9 cellular contexts compared by ENCODE assay signal in the genomic region with DNA sequence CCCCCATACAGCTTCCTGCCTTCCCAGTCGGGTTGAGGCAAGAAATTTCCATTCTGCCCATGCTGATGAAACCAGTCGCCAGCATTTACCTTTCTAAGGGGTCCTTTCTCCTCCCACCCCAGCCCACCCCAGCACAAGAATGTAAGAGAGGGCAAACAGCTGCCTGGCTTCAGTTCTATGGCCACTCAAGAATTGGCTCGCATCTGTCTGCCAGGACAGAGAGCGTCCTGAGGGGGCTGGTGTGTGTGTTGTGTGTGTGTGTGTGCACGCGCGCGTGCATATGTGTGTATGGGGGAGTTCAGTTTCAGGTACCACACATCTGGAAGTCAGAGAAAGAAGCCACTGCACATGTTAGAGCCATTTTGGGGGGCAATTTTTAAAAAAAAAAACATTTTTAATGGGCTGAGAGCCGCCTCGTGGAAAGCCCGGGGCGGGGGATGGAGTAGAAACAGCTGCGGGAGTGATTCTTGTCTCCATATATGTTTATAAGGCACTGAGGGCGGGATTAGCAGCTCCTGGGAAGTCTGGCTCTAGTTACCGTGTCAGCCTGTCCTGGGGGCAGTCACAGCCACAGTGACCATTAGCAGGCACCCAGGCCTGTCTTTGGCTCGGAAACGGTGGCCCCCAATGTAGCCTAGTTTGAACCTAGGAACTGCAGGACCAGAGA. TPM values are rescaled to one million over a fixed set of nuclear protein-coding genes. Genes with fewer than 3 reads are reported as not detected.
A peak's percentile ranks its signal among the peaks of the same experiment; 100 is the strongest.
DNase-seq lines count a peak whose midpoint lies in the region; ATAC-seq, FAIRE-seq and TF ChIP-seq lines count a peak whose summit lies in the region.
"Had no signal": no experiment of that assay in that cellular context is flagged by ENCODE, and none has a peak within 500 bp of the region (broad histone marks: within the 10 kb centered on the region; RNA-seq: fewer than 3 reads in every experiment).

A gene (plus strand): TSS at position 561 of the 667 bp plus-strand sequence. CDS start 2,124 bp downstream, outside the sequence.

- peak within 1 kb of the TSS; percentile 68 for H3K4me3 ChIP-seq in BLaER1
- H3K4me3 ChIP-seq in Jurkat, Clone E6-1 (ENCODE audit: low read length) = peak within 1 kb of the TSS; percentile 38
- H3K4me3 ChIP-seq in H1 (ENCODE audit: extremely low read depth in 1 of 4, insufficient read depth in 2 of 4, low read depth in 3 of 4, low read length in 4 of 4) = peak within 1 kb of the TSS; percentile 20 to 65 (median 42)
- peak within 1 kb of the TSS; percentile 18 to 61 for H3K4me3 ChIP-seq in neuronal stem cell (ENCODE audit: low read length in 2 of 2)

- H4K91ac ChIP-seq in H1 (replicated peaks; ENCODE audit: insufficient read length, low read length) = peak within 1 kb of the TSS; percentile 72
- no peak within 1 kb of the TSS for H4K91ac ChIP-seq in neuronal stem cell (ENCODE audit: low read depth, low read length, poor library complexity)

- peak within 1 kb of the TSS; percentile 48; the same call in 1 of the 2 replicates for H2BK20ac ChIP-seq in H1 (ENCODE audit: low read length)

- H3K9ac ChIP-seq in BLaER1 = no peak within 1 kb of the TSS; the same call in 1 of the 2 replicates
- H3K9ac ChIP-seq in H1 (replicated peaks in 1 of 4; ENCODE audit: extremely low read depth in 1 of 4, low read depth in 3 of 4, low read length in 3 of 4) = no peak within 1 kb of the TSS
- peak within 1 kb of the TSS; percentile 60 for H3K9ac ChIP-seq in neuronal stem cell (ENCODE audit: low read depth, low read length, poor library complexity)

- H3K23ac ChIP-seq in H1 (ENCODE audit: insufficient read length) (no peak within 1 kb of the TSS), neuronal stem cell (ENCODE audit: low read depth, low read length, poor library complexity) (peak within 1 kb of the TSS; percentile 26)

- H3K36me3 ChIP-seq in BLaER1 (no peaks in the 10 kb centered on the region), H1 (ENCODE audit: control insufficient read depth in 2 of 4, insufficient read depth in 4 of 4, low read length in 3 of 4) (no peaks in the 10 kb centered on the region), neuronal stem cell (replicated peaks in 1 of 2; ENCODE audit: control insufficient read depth in 2 of 2, insufficient read depth in 2 of 2, low read length in 2 of 2) (peaks cover 0 to 22% of the 10 kb centered on the region in 2 donors)

- 0 out of 2 replicates have a peak within 1 kb of the TSS, but pooled peaks have one; percentile 8 for H4K8ac ChIP-seq in H1 (ENCODE audit: extremely low read depth, insufficient read depth, low read length)
- H4K8ac ChIP-seq in neuronal stem cell (ENCODE audit: low read depth, low read length) = no peak within 1 kb of the TSS

- no peak for FAIRE-seq in H1 (lab: Jason Lieb, UNC)
- FAIRE-seq: endometrium had no signal

- 9% methylated on average over 17 of the region's 17 CpGs; no CpG with 5 or more reads in 1 of the 2 experiments for WGBS in H1 (ENCODE audit: extremely low coverage in 1 of 2, insufficient coverage in 1 of 2, insufficient read length in 1 of 2, insufficient replicate concordance in 2 of 2, low coverage in 1 of 2, low lambda C conversion rate in 2 of 2, missing lambda C conversion rate in 1 of 2), 2 experiments
- no CpG with 5 or more reads among the region's 17 CpGs for WGBS in neuronal stem cell (ENCODE audit: extremely low coverage in 2 of 2, insufficient read length in 2 of 2, insufficient replicate concordance in 1 of 2), 2 donors

- H3K18ac ChIP-seq in H1 (ENCODE audit: extremely low read depth, low read length) (no peak within 1 kb of the TSS; the same call in none of the 2 replicates), neuronal stem cell (ENCODE audit: low read length) (peak within 1 kb of the TSS; percentile 86)

- TF ChIP-seq CTCF in H1 (IDR thresholded peaks at IDR 0.05; ENCODE audit: control extremely low read depth in 1 of 3, insufficient read depth in 1 of 3, low read depth in 1 of 3, low read length in 3 of 3) = no peak
- no peak for TF ChIP-seq CTCF in GM10248 (IDR thresholded peaks at IDR 0.05; ENCODE audit: control extremely low read depth, extremely low read depth, low read depth, missing control alignments)
- no peak for TF ChIP-seq CTCF in RWPE1 (conservative IDR thresholded peaks at IDR 0.05; ENCODE audit: low read depth)

- no peak within 1 kb of the TSS for H2AFZ ChIP-seq in H1 (ENCODE audit: low read length)
- peak within 1 kb of the TSS; percentile 80 for H2AFZ ChIP-seq in neuronal stem cell (ENCODE audit: low read length)

- TF ChIP-seq RAD21 in H1 (IDR thresholded peaks at IDR 0.05 in 1 of 2, conservative IDR thresholded peaks at IDR 0.05 in 1 of 2; ENCODE audit: low read depth in 2 of 2, low read length in 2 of 2) = no peak

- no peaks in the 10 kb centered on the region for H3K79me2 ChIP-seq in H1 (ENCODE audit: control insufficient read depth in 1 of 2, insufficient read depth in 2 of 2, low read length in 2 of 2)

- H2BK15ac ChIP-seq in H1 (ENCODE audit: low read length) (0 out of 2 replicates have a peak within 1 kb of the TSS, but pooled peaks have one; percentile 46), neuronal stem cell (ENCODE audit: low read length) (no peak within 1 kb of the TSS)

- peaks cover 67% of the 10 kb centered on the region for H3K27me3 ChIP-seq in BLaER1
- H3K27me3 ChIP-seq in H1 (replicated peaks in 1 of 4; ENCODE audit: control insufficient read depth in 3 of 4, extremely low read depth in 1 of 4, insufficient read depth in 3 of 4, low read length in 3 of 4) = peaks cover 34 to 69% (median 66%) of the 10 kb centered on the region in 4 experiments
- H3K27me3 ChIP-seq in neuronal stem cell (ENCODE audit: control insufficient read depth in 3 of 3, insufficient read depth in 3 of 3, low read depth in 1 of 3, low read length in 3 of 3) = peaks cover 0 to 76% (median 25%) of the 10 kb centered on the region in 3 experiments

- no peaks in the 10 kb centered on the region for H3K79me1 ChIP-seq in H1 (ENCODE audit: low read depth, low read length)
- no peaks in the 10 kb centered on the region for H3K79me1 ChIP-seq in neuronal stem cell (ENCODE audit: low read depth, low read length)

- ATAC-seq in HG03139 (IDR thresholded peaks at IDR 0.05; ENCODE audit: unreplicated experiment) = no peak

- no peak within 1 kb of the TSS for H2BK120ac ChIP-seq in H1 (replicated peaks; ENCODE audit: low read depth, low read length)
- no peak within 1 kb of the TSS for H2BK120ac ChIP-seq in neuronal stem cell (ENCODE audit: low read depth, low read length)

- no peak for DNase-seq in Jurkat, Clone E6-1 (ENCODE audit: low read depth, low spot score)
- DNase-seq in H1 (ENCODE audit: low read depth in 1 of 2, low spot score in 2 of 2) = no peak
- no peak for DNase-seq in neuronal stem cell (ENCODE audit: low spot score)
- DNase-seq in NCI-H1105 (lab: John Stamatoyannopoulos, UW) = no peak
- no peak for DNase-seq in GM10248 (ENCODE audit: extremely low spot score)
- no peak for DNase-seq in RWPE1 (ENCODE audit: low spot score)

- no peak within 1 kb of the TSS for H4K5ac ChIP-seq in H1 (ENCODE audit: insufficient read length, low read depth, low read length)

- TF ChIP-seq EP300 in H1 (IDR thresholded peaks at IDR 0.05; ENCODE audit: borderline replicate concordance in 1 of 2, low read depth in 2 of 2, low read length in 2 of 2) = no peak

- H3K4ac ChIP-seq in H1 (replicated peaks; ENCODE audit: insufficient read length, low read depth, low read length) (no peak within 1 kb of the TSS), neuronal stem cell (ENCODE audit: low read length) (no peak within 1 kb of the TSS)

- peak within 1 kb of the TSS; percentile 98 for H3K4me2 ChIP-seq in BLaER1
- H3K4me2 ChIP-seq in H1 (ENCODE audit: insufficient read depth in 1 of 2, low read depth in 2 of 2, low read length in 2 of 2) = peak within 1 kb of the TSS; percentile 92 to 95
- H3K4me2 ChIP-seq in neuronal stem cell (ENCODE audit: insufficient read depth, low read length, poor library complexity, severe bottlenecking) = peak within 1 kb of the TSS; percentile 78

- H4K20me1 ChIP-seq in BLaER1 = peaks cover 29% of the 10 kb centered on the region
- H4K20me1 ChIP-seq in H1 (replicated peaks in 1 of 2; ENCODE audit: control insufficient read depth in 1 of 2, insufficient read depth in 2 of 2, low read length in 2 of 2) = peaks cover 0 to 4% of the 10 kb centered on the region in 2 experiments

- H3K56ac ChIP-seq in H1 (replicated peaks; ENCODE audit: insufficient read length, low read depth, low read length) = no peak within 1 kb of the TSS

- H3K9me3 ChIP-seq in BLaER1 (no peaks in the 10 kb centered on the region), H1 (ENCODE audit: insufficient read depth in 2 of 2, low read depth in 1 of 2, low read length in 1 of 2) (no peaks in the 10 kb centered on the region), neuronal stem cell (replicated peaks in 1 of 2; ENCODE audit: control insufficient read depth in 2 of 2, insufficient read depth in 1 of 2, low read depth in 1 of 2, low read length in 2 of 2) (no peaks in the 10 kb centered on the region)

- H3K4me1 ChIP-seq in BLaER1 (peaks cover 24% of the 10 kb centered on the region), H1 (replicated peaks in 1 of 4; ENCODE audit: control insufficient read depth in 3 of 4, insufficient read depth in 4 of 4, low read length in 3 of 4) (peaks cover 8 to 32% (median 18%) of the 10 kb centered on the region in 4 experiments), neuronal stem cell (ENCODE audit: control insufficient read depth in 2 of 2, insufficient read depth in 1 of 2, low read depth in 1 of 2, low read length in 2 of 2) (peaks cover 19 to 31% of the 10 kb centered on the region in 2 donors)

- H2BK5ac ChIP-seq in H1 (ENCODE audit: low read depth, low read length) (no peak within 1 kb of the TSS), neuronal stem cell (ENCODE audit: low read length) (no peak within 1 kb of the TSS)

- H3K14ac ChIP-seq in H1 (ENCODE audit: insufficient read length) (no peak within 1 kb of the TSS), neuronal stem cell (ENCODE audit: low read length) (peak within 1 kb of the TSS; percentile 33)

- peaks cover 8% of the 10 kb centered on the region; the same call in 1 of the 2 replicates for H3K23me2 ChIP-seq in H1 (ENCODE audit: low read depth, low read length)

- TF ChIP-seq POLR2A in H1 (IDR thresholded peaks at IDR 0.05; ENCODE audit: control extremely low read depth in 1 of 2, low read depth in 2 of 2, low read length in 2 of 2) = no peak

- H2AK5ac ChIP-seq in H1 (ENCODE audit: low read depth, low read length) = no peak within 1 kb of the TSS
- H2AK5ac ChIP-seq in neuronal stem cell (ENCODE audit: low read depth, low read length) = peak within 1 kb of the TSS; percentile 26

- POLR2A ChIA-PET in H1 (lab: Charles Lee; ENCODE audit: partially characterized antibody) = interaction anchor here (1.3 to 1.7 kb wide), 3 partner anchors 26 to 38 kb away, joined by 3 to 5 read pairs (median 4); no protein-coding TSS in a partner anchor
- POLR2A ChIA-PET in GM10248 (lab: Yijun Ruan, JAX) = no interaction called here
- POLR2A ChIA-PET in RWPE1 (lab: Yijun Ruan, JAX; ENCODE audit: low non-redundant PET) = no interaction called here

- H3K27ac ChIP-seq in BLaER1 (no peak within 1 kb of the TSS), H1 (ENCODE audit: low read depth, low read length) (no peak within 1 kb of the TSS), neuronal stem cell (replicated peaks; ENCODE audit: low read length) (no peak within 1 kb of the TSS), RWPE1 (no peak within 1 kb of the TSS)

- CTCF ChIA-PET in H1 (lab: Charles Lee; ENCODE audit: partially characterized antibody) = interaction anchor here (0.6 to 3.6 kb wide), 15 partner anchors 9 to 390 kb away, joined by 3 to 16 read pairs (median 3); no protein-coding TSS in a partner anchor
- CTCF ChIA-PET in GM10248 (lab: Yijun Ruan, JAX) = interaction anchor here (1.0 to 3.3 kb wide), 10 partner anchors 9 to 670 kb away, joined by 3 to 23 read pairs (median 6); no protein-coding TSS in a partner anchor
- CTCF ChIA-PET in RWPE1 (lab: Yijun Ruan, JAX) = interaction anchor here (0.5 to 1.0 kb wide), 4 partner anchors 20 to 163 kb away, joined by 3 to 6 read pairs (median 3); no protein-coding TSS in a partner anchor

- H2BK12ac ChIP-seq in H1 (ENCODE audit: low read depth, low read length) (0 out of 2 replicates have a peak within 1 kb of the TSS, but pooled peaks have one; percentile 11), neuronal stem cell (ENCODE audit: low read length) (no peak within 1 kb of the TSS)

RNA-seq across cellular contexts. Expression of the gene that starts here (rescaled TPM):
- 1.3 TPM for polyA plus RNA-seq in Jurkat, Clone E6-1 (2012; ENCODE audit: insufficient read depth, insufficient read length)
- 0.91 and 1.2 TPM in 2 replicates for total RNA-seq in H1 (2021; fragmentation: NEBNext Ultra II Directional; extraction: Animal tissue kit (Norgen Biotek cat#: 25700))
- 1.2 TPM in 2 replicates for polyA plus RNA-seq in H1 (2011; rRNA removed)
- polyA plus RNA-seq in H1 (2011; cell fraction: cytosol; rRNA removed) = 0.90 TPM
- 1.1 TPM for polyA plus RNA-seq in H1 (2011; cell fraction: nucleus; rRNA removed)
- polyA plus RNA-seq in H1 (2012, experiment 1 of 2) = 0.36 to 1.3 TPM (median 1.0 TPM) in 4 replicates
- 1.4 TPM for polyA plus RNA-seq in H1 (2012, experiment 2 of 2)
- 1.5 TPM for polyA plus RNA-seq in H1 (2013, experiment 1 of 2)
- 1.3 TPM for polyA plus RNA-seq in H1 (2013, experiment 2 of 2)
- polyA minus RNA-seq in H1 (2011; rRNA and poly(A)+ RNA removed) = 0.32 and 0.46 TPM in 2 replicates
- polyA minus RNA-seq in H1 (2011; cell fraction: cytosol; rRNA and poly(A)+ RNA removed) = not detected
- polyA minus RNA-seq in H1 (2011; cell fraction: nucleus; rRNA and poly(A)+ RNA removed) = 1.5 TPM
- 74.9 TPM for polyA plus RNA-seq in neuronal stem cell (2013, experiment 1 of 2)
- 74.2 TPM for polyA plus RNA-seq in neuronal stem cell (2013, experiment 2 of 2)
